In genomic region chr7:47611045-47611511, GRCh38 we compare ENCODE assay signal across 15 cellular contexts. TPM values are rescaled to one million over a fixed set of nuclear protein-coding genes. Genes with fewer than 3 reads are reported as not detected.
A peak's percentile ranks its signal among the peaks of the same experiment; 100 is the strongest.
DNase-seq lines count a peak whose midpoint lies in the region; TF ChIP-seq lines count a peak whose summit lies in the region.
"Had no signal": no experiment of that assay in that cellular context is flagged by ENCODE, and none has a peak within 500 bp of the region (broad histone marks: within the 10 kb centered on the region; RNA-seq: fewer than 3 reads in every experiment).

No MANE protein-coding gene starts in this region.

- H3K27ac ChIP-seq in mesenchymal stem cell (ENCODE audit: low read length, poor library complexity, severe bottlenecking) (peak overlapping the region; percentile 30), stomach smooth muscle (ENCODE audit: low read length) (peak overlapping the region; percentile 53), ascending aorta (no peak overlapping the region)

- no peak overlapping the region for H3K4me2 ChIP-seq in mesenchymal stem cell (ENCODE audit: low read length, poor library complexity, severe bottlenecking)

- H3K4me3 ChIP-seq in mesenchymal stem cell (ENCODE audit: insufficient read depth in 1 of 2, low read depth in 1 of 2, low read length in 2 of 2) (peak overlapping the region in 1 of 2 experiments; percentile 12), stomach smooth muscle (ENCODE audit: low read length in 2 of 2) (no peak overlapping the region), ascending aorta (no peak overlapping the region)
- H3K4me3 ChIP-seq: dorsolateral prefrontal cortex had no signal

- DNase-seq in NCI-H146 (lab: John Stamatoyannopoulos, UW) (peak; percentile 45), NCI-H146 treated with DMSO at 0.1 percent for 48 hours (lab: John Stamatoyannopoulos, UW; ENCODE audit: unreplicated experiment) (no peak), amniotic epithelial cell (ENCODE audit: low read depth) (peak; percentile 19), mesenchymal stem cell (no peak), AG08395 (ENCODE audit: low spot score) (no peak), posterior vena cava (ENCODE audit: low spot score) (no peak), ascending aorta (ENCODE audit: low spot score in 2 of 2) (no peak)
- DNase-seq: 8988T; activated CD4-positive, alpha-beta T cell treated with anti-CD3 and anti-CD28 coated beads, Interleukin-2, amount 50 U/mL, for 48 hours; anterior cingulate cortex; CD8-positive, alpha-beta memory T cell; dorsolateral prefrontal cortex; NCI-H748 treated with DMSO at 0.1 percent for 48 hours; stimulated activated naive B cell treated with anti-CD40 and anti-IgM and Interleukin-4, amounts not matched to agents 10 μg/mL and 1 μg/mL and 100 μg/mL, for 72 hours had no signal

- H2BK12ac ChIP-seq in mesenchymal stem cell (ENCODE audit: low read length in 2 of 2), result peak overlapping the region; percentile 90 to 98

- intact Hi-C loops in posterior vena cava (cut with DNase I), result no loop called here
- intact Hi-C loops in ascending aorta (cut with DNase I), result no loop called here

- WGBS in mesenchymal stem cell, result 78% methylated on average over 10 of the region's 10 CpGs

- peak overlapping the region; percentile 77 for H2BK120ac ChIP-seq in mesenchymal stem cell (ENCODE audit: low read depth, low read length)

- H3K4me1 ChIP-seq in mesenchymal stem cell (ENCODE audit: control insufficient read depth, insufficient read depth, low read depth, low read length), result peaks cover 7% of the 10 kb centered on the region
- H3K4me1 ChIP-seq in stomach smooth muscle (ENCODE audit: control insufficient read depth, insufficient read depth, low read length), result peaks cover 18% of the 10 kb centered on the region
- H3K4me1 ChIP-seq in ascending aorta, result peaks cover 0 to 8% of the 10 kb centered on the region in 2 donors

- no peaks in the 10 kb centered on the region for H3K9me3 ChIP-seq in mesenchymal stem cell (ENCODE audit: control insufficient read depth, low read length)
- H3K9me3 ChIP-seq in stomach smooth muscle (ENCODE audit: control insufficient read depth in 2 of 2, low read length in 2 of 2), result no peaks in the 10 kb centered on the region
- H3K9me3 ChIP-seq in ascending aorta, result no peaks in the 10 kb centered on the region

- peak overlapping the region; percentile 43 for H2AK5ac ChIP-seq in mesenchymal stem cell (ENCODE audit: low read length, severe bottlenecking)

- peak overlapping the region in 1 of 2 experiments; percentile 19 for H3K14ac ChIP-seq in mesenchymal stem cell (ENCODE audit: low read length in 2 of 2)

- H3K9ac ChIP-seq in mesenchymal stem cell (ENCODE audit: low read length), result peak overlapping the region; percentile 9
- no peak overlapping the region for H3K9ac ChIP-seq in stomach smooth muscle (ENCODE audit: low read length in 2 of 2)

- no peak for TF ChIP-seq CTCF in ascending aorta (IDR thresholded peaks at IDR 0.05)

- H4K91ac ChIP-seq in mesenchymal stem cell (ENCODE audit: low read length), result peak overlapping the region; percentile 48

- H3K27me3 ChIP-seq in mesenchymal stem cell (ENCODE audit: control insufficient read depth in 1 of 2, insufficient read depth in 1 of 2, low read length in 2 of 2) (peaks cover 0 to 33% of the 10 kb centered on the region in 2 experiments), stomach smooth muscle (ENCODE audit: control insufficient read depth in 1 of 2, insufficient read depth in 2 of 2, low read length in 2 of 2) (no peaks in the 10 kb centered on the region), ascending aorta (no peaks in the 10 kb centered on the region)

- no peak overlapping the region for H2AFZ ChIP-seq in mesenchymal stem cell (ENCODE audit: low read depth, low read length)

- H3K4ac ChIP-seq in mesenchymal stem cell (ENCODE audit: low read depth in 1 of 2, low read length in 2 of 2), result peak overlapping the region; percentile 39 to 42

- no peaks in the 10 kb centered on the region for H3K79me1 ChIP-seq in mesenchymal stem cell (replicated peaks; ENCODE audit: low read length, poor library complexity, severe bottlenecking)

- no peak overlapping the region for H2BK15ac ChIP-seq in mesenchymal stem cell (ENCODE audit: low read depth, poor library complexity, severe bottlenecking)

- H3K18ac ChIP-seq in mesenchymal stem cell (ENCODE audit: low read depth in 1 of 2, low read length in 2 of 2), result peak overlapping the region; percentile 58 to 86

- peak overlapping the region; percentile 74 for H4K8ac ChIP-seq in mesenchymal stem cell (ENCODE audit: low read length)

- peak overlapping the region in 1 of 2 experiments; percentile 61 for H3K23ac ChIP-seq in mesenchymal stem cell (ENCODE audit: low read length in 2 of 2)

- H3K36me3 ChIP-seq in mesenchymal stem cell (ENCODE audit: control insufficient read depth in 1 of 2, insufficient read depth in 2 of 2, low read depth in 1 of 2, low read length in 2 of 2), result no peaks in the 10 kb centered on the region
- no peaks in the 10 kb centered on the region for H3K36me3 ChIP-seq in stomach smooth muscle (ENCODE audit: control insufficient read depth in 2 of 2, insufficient read depth in 2 of 2, low read length in 2 of 2)
- H3K36me3 ChIP-seq in ascending aorta, result no peaks in the 10 kb centered on the region

- H2BK5ac ChIP-seq in mesenchymal stem cell (ENCODE audit: low read depth, low read length, poor library complexity, severe bottlenecking), result no peak overlapping the region

RNA-seq across cellular contexts. Expression of gene TNS3, which starts 29.2 kb away (rescaled TPM):
- 142 TPM for polyA plus RNA-seq in mesenchymal stem cell (2013, experiment 1 of 2)
- 136 TPM for polyA plus RNA-seq in mesenchymal stem cell (2013, experiment 2 of 2)
- 10 to 100 TPM; 64.8 to 69.3 TPM for total RNA-seq in posterior vena cava
- total RNA-seq in ascending aorta, result 89.8 TPM
- polyA plus RNA-seq: CD8-positive, alpha-beta memory T cell had no signal

Comparison
In these comparisons a context has a peak if more than half of its experiments do, and no peak if none do; other contexts are left out.
1. DNase-seq: peak in NCI-H146 (single experiment) and amniotic epithelial cell (single experiment); none in NCI-H146 treated with DMSO at 0.1 percent for 48 hours (single experiment), mesenchymal stem cell (single experiment), AG08395 (single experiment), posterior vena cava (single experiment) and ascending aorta (0 of 2).
2. H3K27ac ChIP-seq: peak in mesenchymal stem cell (single experiment) and stomach smooth muscle (single experiment); none in ascending aorta (0 of 2).